ENCODE assay signal across 8 cellular contexts in the genomic region with DNA sequence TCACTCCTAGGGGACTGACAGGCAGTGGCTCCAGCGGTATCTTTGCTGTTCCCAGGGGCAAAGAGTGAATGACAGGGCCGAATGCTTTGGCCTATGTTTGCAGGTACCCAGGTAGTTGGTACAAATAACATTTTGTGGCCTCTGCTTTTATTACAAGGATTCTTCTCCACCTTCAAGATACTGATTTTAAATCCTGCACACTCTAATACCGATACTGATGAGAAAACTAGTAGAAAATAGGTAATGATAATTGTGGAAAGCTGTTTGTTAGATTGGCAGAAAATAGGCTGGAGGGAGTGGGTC. TPM values are rescaled to one million over a fixed set of nuclear protein-coding genes. Genes with fewer than 3 reads are reported as not detected.
A peak's percentile ranks its signal among the peaks of the same experiment; 100 is the strongest.
DNase-seq lines count a peak whose midpoint lies in the region; ATAC-seq and TF ChIP-seq lines count a peak whose summit lies in the region.

No MANE protein-coding gene starts in this region.

- WGBS in testis, 2 donors: 0 to 1% methylated on average over 3 of the region's 3 CpGs

- H3K4me3 ChIP-seq in astrocyte of the spinal cord (ENCODE audit: low read depth, low read length) (peak overlapping the region; percentile 93), testis (peak overlapping the region; percentile 84 to 96)

- POLR2A ChIA-PET in HEK293T (lab: Yijun Ruan, JAX): interaction anchor here (0.6 to 3.9 kb wide), 17 partner anchors 10 to 176 kb away, joined by 3 to 55 read pairs (median 7); a partner anchor contains a TSS

- ATAC-seq in GM18520 (IDR thresholded peaks at IDR 0.05; ENCODE audit: unreplicated experiment) (no peak), GM18867 (IDR thresholded peaks at IDR 0.05; ENCODE audit: unreplicated experiment) (no peak)

- no peak for TF ChIP-seq CTCF in astrocyte of the spinal cord (IDR thresholded peaks at IDR 0.05; ENCODE audit: low read depth, low read length)
- no peak for TF ChIP-seq CTCF in testis (IDR thresholded peaks at IDR 0.05)

- TF ChIP-seq POLR2A in testis (IDR thresholded peaks at IDR 0.05): no peak

- no peak for DNase-seq in HEK293T (ENCODE audit: extremely low spot score)
- DNase-seq in astrocyte of the spinal cord (ENCODE audit: low read depth, low spot score): no peak
- no peak for DNase-seq in testis
- DNase-seq in NCI-H2196 treated with DMSO at 0.1 percent for 48 hours (lab: John Stamatoyannopoulos, UW; ENCODE audit: unreplicated experiment): no peak
- no peak for DNase-seq in islet precursor cell

- H3K27me3 ChIP-seq in layer of hippocampus (ENCODE audit: control insufficient read depth, insufficient read depth, low read length): no peaks in the 10 kb centered on the region
- H3K27me3 ChIP-seq in testis: no peaks in the 10 kb centered on the region

- no peaks in the 10 kb centered on the region for H3K9me3 ChIP-seq in testis

- CTCF ChIA-PET in HEK293T (lab: Yijun Ruan, JAX): interaction anchor here (0.6 to 3.5 kb wide), 13 partner anchors 10 to 176 kb away, joined by 3 to 42 read pairs (median 6); a partner anchor contains a TSS

- in situ Hi-C loops in astrocyte of the spinal cord (cut with HindIII; ENCODE audit: low sequenced_read_pairs): no loop called here

- H3K36me3 ChIP-seq in testis (ENCODE audit: low read depth, missing control alignments): no peaks in the 10 kb centered on the region

- H3K27ac ChIP-seq in layer of hippocampus (ENCODE audit: low read depth, low read length) (peak overlapping the region; percentile 98), testis (peak overlapping the region; percentile 87 to 93)

- intact Hi-C loops in testis (cut with DNase I; ENCODE audit: low total_unique reads): loop anchor here (5.0 kb wide), 1 partner anchor 165 kb away; a partner anchor contains a TSS

- H3K4me1 ChIP-seq in testis: peaks cover 11% of the 10 kb centered on the region

TF ChIP-seq in HEK293T, 16 proteins besides CTCF, POLR2A, EP300 and RAD21:
- TF ChIP-seq FOXM1 (IDR thresholded peaks at IDR 0.05; ENCODE audit: borderline replicate concordance) (no peak), SUZ12 (IDR thresholded peaks at IDR 0.05) (no peak), ELF4 (IDR thresholded peaks at IDR 0.05) (no peak), BHLHE40 (IDR thresholded peaks at IDR 0.05; ENCODE audit: borderline replicate concordance) (no peak)
- TF ChIP-seq, protein P1, sequence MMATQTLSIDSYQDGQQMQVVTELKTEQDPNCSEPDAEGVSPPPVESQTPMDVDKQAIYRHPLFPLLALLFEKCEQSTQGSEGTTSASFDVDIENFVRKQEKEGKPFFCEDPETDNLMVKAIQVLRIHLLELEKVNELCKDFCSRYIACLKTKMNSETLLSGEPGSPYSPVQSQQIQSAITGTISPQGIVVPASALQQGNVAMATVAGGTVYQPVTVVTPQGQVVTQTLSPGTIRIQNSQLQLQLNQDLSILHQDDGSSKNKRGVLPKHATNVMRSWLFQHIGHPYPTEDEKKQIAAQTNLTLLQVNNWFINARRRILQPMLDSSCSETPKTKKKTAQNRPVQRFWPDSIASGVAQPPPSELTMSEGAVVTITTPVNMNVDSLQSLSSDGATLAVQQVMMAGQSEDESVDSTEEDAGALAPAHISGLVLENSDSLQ (IDR thresholded peaks at IDR 0.05): peak; percentile 85
TF ChIP-seq in HEK293T: peak in this region for 1.

RNA-seq across cellular contexts. Expression of a gene that starts 0.8 kb away (rescaled TPM):
- total RNA-seq in testis: 10 to 100 TPM; 19.0 to 22.5 TPM
- 24.8 TPM for polyA plus RNA-seq in testis (ENCODE audit: insufficient read depth, low read depth, low replicate concordance)

RNA-seq across cellular contexts. Expression of a gene that starts 29.0 kb away (rescaled TPM):
- total RNA-seq in testis: 10 to 100 TPM; 32.2 to 51.2 TPM
- 16.1 TPM for polyA plus RNA-seq in testis (ENCODE audit: insufficient read depth, low read depth, low replicate concordance)
